ENCODE assay signal across 9 cellular contexts in the genomic region with DNA sequence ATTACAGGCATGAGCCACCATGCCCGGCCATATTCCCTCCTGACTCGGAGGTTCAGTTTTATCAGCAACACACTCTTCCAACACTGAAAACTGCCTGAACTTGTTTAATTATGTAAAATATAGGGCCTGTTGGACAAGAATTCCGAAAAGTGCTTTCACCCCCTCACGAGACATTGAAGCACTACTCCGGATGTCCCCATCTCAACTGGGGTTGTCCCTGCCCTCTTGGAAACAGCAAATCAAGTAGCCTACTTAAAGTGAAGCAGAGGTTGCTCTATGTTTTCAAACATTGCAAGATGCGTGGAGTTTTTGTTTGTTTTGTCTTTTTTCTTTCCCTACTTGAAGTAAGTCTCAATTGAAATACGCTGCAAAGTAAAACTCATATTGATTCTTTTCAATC. TPM values are rescaled to one million over a fixed set of nuclear protein-coding genes. Genes with fewer than 3 reads are reported as not detected.
DNase-seq lines count a peak whose midpoint lies in the region; ATAC-seq lines count a peak whose summit lies in the region.
"Had no signal": no experiment of that assay in that cellular context is flagged by ENCODE, and none has a peak within 500 bp of the region (broad histone marks: within the 10 kb centered on the region; RNA-seq: fewer than 3 reads in every experiment).

No MANE protein-coding gene starts in this region.

- H3K4me1 Mint-ChIP-seq in activated CD4-positive, alpha-beta memory T cell treated with anti-CD3 and anti-CD28 coated beads, Interleukin-2, amount 10 ng/mL, durations not matched to agents 7 days and 5 days = peaks cover 72% of the 10 kb centered on the region
- H3K4me1 Mint-ChIP-seq in memory B cell = peaks cover 42% of the 10 kb centered on the region

- H3K27ac Mint-ChIP-seq in activated CD4-positive, alpha-beta memory T cell treated with anti-CD3 and anti-CD28 coated beads, Interleukin-2, amount 10 ng/mL, durations not matched to agents 7 days and 5 days = peak overlapping the region; percentile 85
- H3K27ac Mint-ChIP-seq in memory B cell = peak overlapping the region; percentile 72

- peak; percentile 38 for DNase-seq in activated naive CD4-positive, alpha-beta T cell treated with Interleukin-2 at 50 U/mL for 16 hours
- no peak for DNase-seq in activated naive CD4-positive, alpha-beta T cell (lab: John Stamatoyannopoulos, UW)
- DNase-seq in activated CD4-positive, alpha-beta memory T cell treated with anti-CD3 and anti-CD28 coated beads, Interleukin-2, amount 10 ng/mL, durations not matched to agents 7 days and 5 days = peak; percentile 49
- DNase-seq in memory B cell (ENCODE audit: low spot score in 2 of 2) (no peak), NCI-H1417 (lab: John Stamatoyannopoulos, UW) (no peak)
- no peak for DNase-seq in stimulated activated CD8-positive, alpha-beta memory T cell treated with anti-CD3 and anti-CD28 coated beads, Interleukin-4, amount 100 ng/mL, for 48 hours
- DNase-seq: NCI-H748 treated with DMSO at 0.1 percent for 48 hours had no signal

- peaks cover 85% of the 10 kb centered on the region for H3K36me3 Mint-ChIP-seq in activated CD4-positive, alpha-beta memory T cell treated with anti-CD3 and anti-CD28 coated beads, Interleukin-2, amount 10 ng/mL, durations not matched to agents 7 days and 5 days (ENCODE audit: low read depth)
- H3K36me3 Mint-ChIP-seq in memory B cell = peaks cover 7% of the 10 kb centered on the region

- no peaks in the 10 kb centered on the region for H3K9me3 Mint-ChIP-seq in activated CD4-positive, alpha-beta memory T cell treated with anti-CD3 and anti-CD28 coated beads, Interleukin-2, amount 10 ng/mL, durations not matched to agents 7 days and 5 days
- H3K9me3 Mint-ChIP-seq in memory B cell = no peaks in the 10 kb centered on the region

- no peaks in the 10 kb centered on the region for H3K27me3 Mint-ChIP-seq in activated CD4-positive, alpha-beta memory T cell treated with anti-CD3 and anti-CD28 coated beads, Interleukin-2, amount 10 ng/mL, durations not matched to agents 7 days and 5 days
- H3K27me3 Mint-ChIP-seq in memory B cell = no peaks in the 10 kb centered on the region

- H3K4me1 ChIP-seq in thymus (ENCODE audit: control insufficient read depth, insufficient read depth, low read length) = peaks cover 8% of the 10 kb centered on the region

- CTCF ChIA-PET in activated CD4-positive, alpha-beta memory T cell treated with anti-CD3 and anti-CD28 coated beads, Interleukin-2, amount 10 ng/mL, durations not matched to agents 7 days and 5 days (lab: Charles Lee) = interaction anchor here (1.2 to 2.2 kb wide), 3 partner anchors 277 to 973 kb away, joined by 3 to 17 read pairs (median 3); no protein-coding TSS in a partner anchor

- H3K36me3 ChIP-seq in thymus (ENCODE audit: control insufficient read depth, insufficient read depth) = peaks cover 7% of the 10 kb centered on the region

- peak overlapping the region; percentile 21 for H3K4me3 ChIP-seq in thymus (ENCODE audit: low read length)

- no peaks in the 10 kb centered on the region for H3K27me3 ChIP-seq in thymus (ENCODE audit: control insufficient read depth, insufficient read depth)

- 73% methylated on average over 7 of the region's 7 CpGs for WGBS in thymus

- H3K27ac ChIP-seq in thymus (ENCODE audit: low read depth) = peak overlapping the region; percentile 70

- POLR2A ChIA-PET in activated CD4-positive, alpha-beta memory T cell treated with anti-CD3 and anti-CD28 coated beads, Interleukin-2, amount 10 ng/mL, durations not matched to agents 7 days and 5 days (lab: Charles Lee) = interaction anchor here (1.4 to 8.9 kb wide), 3 partner anchors 11 to 280 kb away, joined by 10 to 145 read pairs (median 26); no protein-coding TSS in a partner anchor

- no peaks in the 10 kb centered on the region for H3K9me3 ChIP-seq in thymus (ENCODE audit: control insufficient read depth)

- peak; percentile 22 for ATAC-seq in memory B cell (ENCODE audit: low read depth)
- ATAC-seq in HG03439 (IDR thresholded peaks at IDR 0.05; ENCODE audit: unreplicated experiment) = no peak

- H3K4me3 Mint-ChIP-seq in activated CD4-positive, alpha-beta memory T cell treated with anti-CD3 and anti-CD28 coated beads, Interleukin-2, amount 10 ng/mL, durations not matched to agents 7 days and 5 days = peak overlapping the region; percentile 78
- peak overlapping the region; percentile 68 for H3K4me3 Mint-ChIP-seq in memory B cell

RNA-seq across cellular contexts. Expression of a gene that starts 7.6 kb away (rescaled TPM):
- total RNA-seq in activated CD4-positive, alpha-beta memory T cell treated with anti-CD3 and anti-CD28 coated beads, Interleukin-2, amount 10 ng/mL, durations not matched to agents 7 days and 5 days = 10 to 100 TPM; 51.0 to 54.1 TPM
- polyA plus RNA-seq in thymus = 25.2 TPM

Comparison
In these comparisons a context has a peak if more than half of its experiments do, and no peak if none do; other contexts are left out.
1. DNase-seq: peak in activated naive CD4-positive, alpha-beta T cell treated with Interleukin-2 at 50 U/mL for 16 hours (single experiment) and activated CD4-positive, alpha-beta memory T cell treated with anti-CD3 and anti-CD28 coated beads, Interleukin-2, amount 10 ng/mL, durations not matched to agents 7 days and 5 days (single experiment); none in activated naive CD4-positive, alpha-beta T cell (0 of 4), memory B cell (0 of 2), NCI-H1417 (0 of 3) and stimulated activated CD8-positive, alpha-beta memory T cell treated with anti-CD3 and anti-CD28 coated beads, Interleukin-4, amount 100 ng/mL, for 48 hours (single experiment).